1 cellular context compared by ENCODE assay signal in the genomic region with DNA sequence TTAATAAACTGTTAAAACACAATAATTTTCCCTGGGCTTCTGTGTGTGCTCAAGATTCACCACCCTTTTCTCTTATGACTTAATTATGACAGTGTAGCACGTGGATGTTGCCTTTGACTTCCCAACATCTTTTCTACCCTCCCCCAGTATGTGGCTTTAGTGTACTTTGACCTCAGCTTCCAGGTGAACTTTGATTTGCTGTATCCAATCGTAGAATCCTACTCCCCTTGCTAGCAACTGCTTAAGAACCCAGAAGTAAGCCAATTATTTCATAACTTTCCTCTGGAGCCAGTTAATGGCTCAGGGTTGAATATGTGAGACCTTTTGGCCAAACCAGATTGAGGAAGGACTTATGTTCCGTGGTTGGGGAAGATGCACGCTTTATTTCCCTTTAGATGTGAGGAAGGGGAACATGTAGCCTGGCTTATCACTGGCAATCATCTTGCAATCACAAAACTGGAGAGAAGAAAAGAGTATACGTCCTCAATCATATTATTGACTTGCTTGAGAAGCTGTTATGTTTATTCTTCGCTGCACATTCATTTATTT.
TF ChIP-seq lines count a peak whose summit lies in the region.

No MANE protein-coding gene starts in this region.

TF ChIP-seq in GM23338, 12 proteins besides CTCF, POLR2A, EP300 and RAD21 (continued from another document):
- no peak for TF ChIP-seq ZNF114 (CRISPR knock-in tag; IDR thresholded peaks at IDR 0.05)
- TF ChIP-seq, protein P1, sequence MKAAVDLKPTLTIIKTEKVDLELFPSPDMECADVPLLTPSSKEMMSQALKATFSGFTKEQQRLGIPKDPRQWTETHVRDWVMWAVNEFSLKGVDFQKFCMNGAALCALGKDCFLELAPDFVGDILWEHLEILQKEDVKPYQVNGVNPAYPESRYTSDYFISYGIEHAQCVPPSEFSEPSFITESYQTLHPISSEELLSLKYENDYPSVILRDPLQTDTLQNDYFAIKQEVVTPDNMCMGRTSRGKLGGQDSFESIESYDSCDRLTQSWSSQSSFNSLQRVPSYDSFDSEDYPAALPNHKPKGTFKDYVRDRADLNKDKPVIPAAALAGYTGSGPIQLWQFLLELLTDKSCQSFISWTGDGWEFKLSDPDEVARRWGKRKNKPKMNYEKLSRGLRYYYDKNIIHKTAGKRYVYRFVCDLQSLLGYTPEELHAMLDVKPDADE (IDR thresholded peaks at IDR 0.05): no peak
- TF ChIP-seq STAT1 (IDR thresholded peaks at IDR 0.05; ENCODE audit: unreplicated experiment): no peak
- TF ChIP-seq EZH2 (IDR thresholded peaks at IDR 0.05; ENCODE audit: low read depth, unreplicated experiment): no peak
- no peak for TF ChIP-seq CREB1 (CRISPR knock-in tag; IDR thresholded peaks at IDR 0.05; ENCODE audit: low read depth)
